26 cellular contexts compared by ENCODE assay signal in genomic region chr5:82298668-82299067, GRCh38. TPM values are rescaled to one million over a fixed set of nuclear protein-coding genes. Genes with fewer than 3 reads are reported as not detected.
DNase-seq lines count a peak whose midpoint lies in the region; ATAC-seq and TF ChIP-seq lines count a peak whose summit lies in the region.
"Had no signal": no experiment of that assay in that cellular context is flagged by ENCODE, and none has a peak within 500 bp of the region (broad histone marks: within the 10 kb centered on the region; RNA-seq: fewer than 3 reads in every experiment).

No MANE protein-coding gene starts in this region.

- H3K79me2 ChIP-seq in OCI-LY7 (ENCODE audit: insufficient read depth, low read depth, low read length): no peaks in the 10 kb centered on the region

- no peak overlapping the region for H3K4me3 ChIP-seq in RWPE2 (ENCODE audit: severe bottlenecking)
- no peak overlapping the region for H3K4me3 ChIP-seq in epithelial cell of esophagus (ENCODE audit: low read length)
- no peak overlapping the region for H3K4me3 ChIP-seq in OCI-LY7 (ENCODE audit: low read depth, low read length, poor library complexity, severe bottlenecking)
- H3K4me3 ChIP-seq: SK-N-MC had no signal

- intact Hi-C loops in OCI-LY7 (cut with micrococcal nuclease; ENCODE audit: unreplicated experiment): no loop called here
- intact Hi-C loops in Calu3 (cut with micrococcal nuclease; ENCODE audit: unreplicated experiment): no loop called here

- H3K36me3 Mint-ChIP-seq in Calu3 (ENCODE audit: insufficient read depth, unreplicated experiment): no peaks in the 10 kb centered on the region
- H3K36me3 Mint-ChIP-seq: CD14-positive monocyte; CD8-positive, alpha-beta memory T cell had no signal

- no peaks in the 10 kb centered on the region for H3K9me3 Mint-ChIP-seq in Calu3 (ENCODE audit: low read depth, unreplicated experiment)
- H3K9me3 Mint-ChIP-seq: CD14-positive monocyte had no signal

- BruUV-seq in OCI-LY7 (replicated peaks; lab: Mats Ljungman, UMichigan) (no TSS peak), Calu3 (replicated peaks; lab: Mats Ljungman, UMichigan) (no TSS peak)

- 0 out of 3 replicates have a peak, but pooled peaks have one; percentile 40 for ATAC-seq in RWPE2 (ENCODE audit: low read depth)

- DNase-seq in ELR (ENCODE audit: low read depth): peak; percentile 64
- DNase-seq in RWPE2 (ENCODE audit: low spot score): no peak
- DNase-seq in epithelial cell of esophagus (ENCODE audit: low read depth): peak; percentile 39
- DNase-seq in renal cortical epithelial cell (ENCODE audit: low read depth): peak; percentile 17
- no peak for DNase-seq in OCI-LY7 (ENCODE audit: low spot score)
- DNase-seq in activated T-cell treated with anti-CD3 and anti-CD28 coated beads, Interleukin-2, amount 50 U/mL, for 48 hours: no peak
- no peak for DNase-seq in Calu3
- DNase-seq: CD8-positive, alpha-beta memory T cell; DMS153; DND-41; HCEC 1CT; NCI-H1105; NCI-H1436 treated with DMSO at 0.1 percent for 48 hours; NCI-H187 treated with DMSO at 0.1 percent for 48 hours; NCI-H2171 treated with DMSO at 0.1 percent for 48 hours; NCI-H524 treated with DMSO at 0.1 percent for 48 hours; NCI-H82; NK-92 treated with Interleukin-12 subunit alpha and Interleukin-12 subunit beta, amount 100 ng/mL, for 24 hours; SHP77 treated with DMSO at 0.1 percent for 48 hours had no signal

- H3K4me1 ChIP-seq in RWPE2 (ENCODE audit: insufficient read depth, poor library complexity, severe bottlenecking) (no peaks in the 10 kb centered on the region), OCI-LY7 (ENCODE audit: insufficient read depth, low read length, poor library complexity, severe bottlenecking) (no peaks in the 10 kb centered on the region)

- no peak overlapping the region for H3K4me3 Mint-ChIP-seq in Calu3 (ENCODE audit: low read depth, unreplicated experiment)
- H3K4me3 Mint-ChIP-seq: B cell; CD14-positive monocyte; CD8-positive, alpha-beta memory T cell; IgD-negative memory B cell had no signal

- no peaks in the 10 kb centered on the region for H3K27me3 Mint-ChIP-seq in Calu3 (ENCODE audit: unreplicated experiment)
- H3K27me3 Mint-ChIP-seq: B cell; CD8-positive, alpha-beta memory T cell; IgD-negative memory B cell had no signal

- H3K36me3 ChIP-seq in RWPE2 (ENCODE audit: low read depth): no peaks in the 10 kb centered on the region
- H3K36me3 ChIP-seq in OCI-LY7 (ENCODE audit: insufficient read depth, low read length): no peaks in the 10 kb centered on the region

- CTCF ChIA-PET in OCI-LY7 (lab: Charles Lee; ENCODE audit: unreplicated experiment) (no interaction called here), Calu3 (lab: Charles Lee) (interaction anchor here (0.6 kb wide), 2 partner anchors 47 to 412 kb away, joined by 3 read pairs; no protein-coding TSS in a partner anchor)

- no peaks in the 10 kb centered on the region for H4K20me1 ChIP-seq in OCI-LY7 (ENCODE audit: insufficient read depth, low read length)

- H3K4me1 Mint-ChIP-seq in Calu3 (ENCODE audit: low read depth, unreplicated experiment): no peaks in the 10 kb centered on the region
- H3K4me1 Mint-ChIP-seq: B cell; CD8-positive, alpha-beta memory T cell; IgD-negative memory B cell had no signal

- H3K27me3 ChIP-seq in RWPE2 (ENCODE audit: insufficient read depth, poor library complexity, severe bottlenecking): no peaks in the 10 kb centered on the region

- H2AFZ ChIP-seq in OCI-LY7 (ENCODE audit: low read length): no peak overlapping the region

- POLR2A ChIA-PET in OCI-LY7 (lab: Charles Lee): interaction anchor here (0.7 kb wide), 1 partner anchor 780 kb away, joined by 5 read pairs; no protein-coding TSS in a partner anchor

- no peaks in the 10 kb centered on the region for H3K9me2 ChIP-seq in OCI-LY7 (ENCODE audit: insufficient read depth, low read length)

- H3K4me2 ChIP-seq in OCI-LY7 (ENCODE audit: low read length): no peak overlapping the region
- H3K4me2 ChIP-seq: KMS-11 had no signal

- no peak overlapping the region for H3K27ac Mint-ChIP-seq in Calu3 (ENCODE audit: unreplicated experiment)
- H3K27ac Mint-ChIP-seq: B cell; CD8-positive, alpha-beta memory T cell; IgD-negative memory B cell had no signal

- H3K27ac ChIP-seq in RWPE2 (ENCODE audit: poor library complexity, severe bottlenecking): no peak overlapping the region
- H3K27ac ChIP-seq in OCI-LY7 (ENCODE audit: low read depth, low read length, poor library complexity, severe bottlenecking): no peak overlapping the region
- H3K27ac ChIP-seq: HL-60, KMS-11, RWPE1, SK-N-MC had no signal

- TF ChIP-seq CTCF in RWPE2 (IDR thresholded peaks at IDR 0.05; ENCODE audit: poor library complexity, severe bottlenecking) (no peak), epithelial cell of esophagus (IDR thresholded peaks at IDR 0.05; ENCODE audit: insufficient read depth, low read depth, low read length, missing control alignments) (no peak), OCI-LY7 (conservative IDR thresholded peaks at IDR 0.05; ENCODE audit: low read length) (no peak), Calu3 (IDR thresholded peaks at IDR 0.05; ENCODE audit: unreplicated experiment) (no peak)

- H3K9me3 ChIP-seq in RWPE2 (ENCODE audit: severe bottlenecking): no peaks in the 10 kb centered on the region
- no peaks in the 10 kb centered on the region for H3K9me3 ChIP-seq in OCI-LY7 (ENCODE audit: low read length)

RNA-seq across cellular contexts. Expression of gene RPS23, which starts 20.5 kb away (rescaled TPM):
- 1,931 and 2,383 TPM in 2 replicates for total RNA-seq in renal cortical epithelial cell
- 3,790 and 5,581 TPM in 2 replicates for total RNA-seq in OCI-LY7 (2014; rRNA removed; shearing (Covaris generic))
- total RNA-seq in OCI-LY7 (2022): 2,928 and 2,952 TPM in 2 replicates
- total RNA-seq in Calu3 (2022): 1,390 and 1,628 TPM in 2 replicates

Comparison
In these comparisons a context has a peak if more than half of its experiments do, and no peak if none do; other contexts are left out.
1. DNase-seq: peak in ELR (single experiment), epithelial cell of esophagus (single experiment) and renal cortical epithelial cell (single experiment); none in RWPE2 (single experiment), OCI-LY7 (single experiment), activated T-cell treated with anti-CD3 and anti-CD28 coated beads, Interleukin-2, amount 50 U/mL, for 48 hours (0 of 2) and Calu3 (single experiment).